Comparison of ENCODE assay signal across 21 cellular contexts in genomic region chr5:132576123-132576522, GRCh38. TPM values are rescaled to one million over a fixed set of nuclear protein-coding genes. Genes with fewer than 3 reads are reported as not detected.
A peak's percentile ranks its signal among the peaks of the same experiment; 100 is the strongest.
DNase-seq lines count a peak whose midpoint lies in the region; ATAC-seq lines count a peak whose summit lies in the region.
"Had no signal": no experiment of that assay in that cellular context is flagged by ENCODE, and none has a peak within 500 bp of the region (broad histone marks: within the 10 kb centered on the region; RNA-seq: fewer than 3 reads in every experiment).

No MANE protein-coding gene starts in this region.

- H3K4me1 Mint-ChIP-seq in activated CD4-positive, alpha-beta memory T cell treated with anti-CD3 and anti-CD28 coated beads for 36 hours (ENCODE audit: low read depth) = peaks cover 34% of the 10 kb centered on the region
- peaks cover 2% of the 10 kb centered on the region for H3K4me1 Mint-ChIP-seq in activated CD4-positive, alpha-beta memory T cell treated with anti-CD3 and anti-CD28 coated beads, Interleukin-2, amount 10 ng/mL, durations not matched to agents 7 days and 5 days
- H3K4me1 Mint-ChIP-seq in stimulated activated naive CD8-positive, alpha-beta T cell treated with anti-CD3 and anti-CD28 coated beads, Interleukin-15, amount 100 ng/mL, for 72 hours = peaks cover 4% of the 10 kb centered on the region
- peaks cover 10% of the 10 kb centered on the region for H3K4me1 Mint-ChIP-seq in activated naive CD8-positive, alpha-beta T cell (ENCODE audit: low read depth)

- peak; percentile 43 for ATAC-seq in stimulated activated naive CD8-positive, alpha-beta T cell treated with anti-CD3 and anti-CD28 coated beads, Interleukin-15, Interleukin-2, amounts not matched to agents 100 U/mL and 50 U/mL, for 24 hours
- no peak for ATAC-seq in stimulated activated naive CD8-positive, alpha-beta T cell treated with anti-CD3 and anti-CD28 coated beads, Interleukin-15, amount 100 ng/mL, for 72 hours

- peak overlapping the region; percentile 9 for H3K27ac Mint-ChIP-seq in activated CD4-positive, alpha-beta memory T cell treated with anti-CD3 and anti-CD28 coated beads for 36 hours
- H3K27ac Mint-ChIP-seq in activated CD4-positive, alpha-beta memory T cell treated with anti-CD3 and anti-CD28 coated beads, Interleukin-2, amount 10 ng/mL, durations not matched to agents 7 days and 5 days = no peak overlapping the region
- no peak overlapping the region for H3K27ac Mint-ChIP-seq in stimulated activated naive CD8-positive, alpha-beta T cell treated with anti-CD3 and anti-CD28 coated beads, Interleukin-15, amount 100 ng/mL, for 72 hours
- H3K27ac Mint-ChIP-seq in activated naive CD8-positive, alpha-beta T cell = peak overlapping the region; percentile 12

- H3K9me3 Mint-ChIP-seq in activated CD4-positive, alpha-beta memory T cell treated with anti-CD3 and anti-CD28 coated beads for 36 hours = no peaks in the 10 kb centered on the region
- peaks cover 7% of the 10 kb centered on the region for H3K9me3 Mint-ChIP-seq in activated CD4-positive, alpha-beta memory T cell treated with anti-CD3 and anti-CD28 coated beads, Interleukin-2, amount 10 ng/mL, durations not matched to agents 7 days and 5 days
- peaks cover 0 to 4% of the 10 kb centered on the region in 2 donors for H3K9me3 Mint-ChIP-seq in stimulated activated naive CD8-positive, alpha-beta T cell treated with anti-CD3 and anti-CD28 coated beads, Interleukin-15, amount 100 ng/mL, for 72 hours
- H3K9me3 Mint-ChIP-seq in activated naive CD8-positive, alpha-beta T cell (ENCODE audit: low read depth) = no peaks in the 10 kb centered on the region

- H3K27me3 Mint-ChIP-seq in activated CD4-positive, alpha-beta memory T cell treated with anti-CD3 and anti-CD28 coated beads for 36 hours = no peaks in the 10 kb centered on the region
- H3K27me3 Mint-ChIP-seq in activated CD4-positive, alpha-beta memory T cell treated with anti-CD3 and anti-CD28 coated beads, Interleukin-2, amount 10 ng/mL, durations not matched to agents 7 days and 5 days = no peaks in the 10 kb centered on the region
- H3K27me3 Mint-ChIP-seq in stimulated activated naive CD8-positive, alpha-beta T cell treated with anti-CD3 and anti-CD28 coated beads, Interleukin-15, amount 100 ng/mL, for 72 hours = no peaks in the 10 kb centered on the region
- no peaks in the 10 kb centered on the region for H3K27me3 Mint-ChIP-seq in activated naive CD8-positive, alpha-beta T cell

- CTCF ChIA-PET in activated CD4-positive, alpha-beta memory T cell treated with anti-CD3 and anti-CD28 coated beads for 36 hours (lab: Charles Lee) = interaction anchor here (0.7 to 2.7 kb wide), 2 partner anchors 15 to 50 kb away, joined by 3 to 12 read pairs; no protein-coding TSS in a partner anchor
- CTCF ChIA-PET in activated CD4-positive, alpha-beta memory T cell treated with anti-CD3 and anti-CD28 coated beads, Interleukin-2, amount 10 ng/mL, durations not matched to agents 7 days and 5 days (lab: Charles Lee) = no interaction called here

- peaks cover 50% of the 10 kb centered on the region for H3K36me3 Mint-ChIP-seq in activated CD4-positive, alpha-beta memory T cell treated with anti-CD3 and anti-CD28 coated beads for 36 hours
- peaks cover 71% of the 10 kb centered on the region for H3K36me3 Mint-ChIP-seq in activated CD4-positive, alpha-beta memory T cell treated with anti-CD3 and anti-CD28 coated beads, Interleukin-2, amount 10 ng/mL, durations not matched to agents 7 days and 5 days (ENCODE audit: low read depth)
- H3K36me3 Mint-ChIP-seq in activated naive CD8-positive, alpha-beta T cell = peaks cover 25% of the 10 kb centered on the region

- DNase-seq in activated CD4-positive, alpha-beta memory T cell treated with anti-CD3 and anti-CD28 coated beads for 36 hours = no peak
- no peak for DNase-seq in activated CD4-positive, alpha-beta memory T cell treated with anti-CD3 and anti-CD28 coated beads, Interleukin-2, amount 10 ng/mL, durations not matched to agents 7 days and 5 days
- no peak for DNase-seq in stimulated activated naive CD8-positive, alpha-beta T cell treated with anti-CD3 and anti-CD28 coated beads, Interleukin-15, Interleukin-2, amounts not matched to agents 100 U/mL and 50 U/mL, for 24 hours
- no peak for DNase-seq in stimulated activated naive CD8-positive, alpha-beta T cell treated with anti-CD3 and anti-CD28 coated beads, Interleukin-15, amount 100 ng/mL, for 72 hours
- DNase-seq in activated CD8-positive, alpha-beta memory T cell treated with anti-CD3 and anti-CD28 coated beads for 24 hours = no peak
- DNase-seq in NCI-H1092 treated with DMSO at 0.1 percent for 48 hours (lab: John Stamatoyannopoulos, UW) = no peak
- DNase-seq: KG1, MM.1S, NCI-H1417, NCI-H187, NCI-H2081 treated with DMSO at 0.1 percent for 48 hours, NCI-H2171, NCI-H226, NCI-H510A, NCI-H69, Right ventricle myocardium superior, RPMI8226 had no signal

- intact Hi-C loops in activated CD4-positive, alpha-beta memory T cell treated with anti-CD3 and anti-CD28 coated beads for 36 hours (cut with micrococcal nuclease) = loop anchor here (5.0 kb wide), 2 partner anchors 49 to 61 kb away; no protein-coding TSS in a partner anchor

- POLR2A ChIA-PET in activated CD4-positive, alpha-beta memory T cell treated with anti-CD3 and anti-CD28 coated beads for 36 hours (lab: Charles Lee) = no interaction called here
- POLR2A ChIA-PET in activated CD4-positive, alpha-beta memory T cell treated with anti-CD3 and anti-CD28 coated beads, Interleukin-2, amount 10 ng/mL, durations not matched to agents 7 days and 5 days (lab: Charles Lee) = no interaction called here

- H3K4me3 Mint-ChIP-seq in activated CD4-positive, alpha-beta memory T cell treated with anti-CD3 and anti-CD28 coated beads for 36 hours = no peak overlapping the region
- H3K4me3 Mint-ChIP-seq in activated CD4-positive, alpha-beta memory T cell treated with anti-CD3 and anti-CD28 coated beads, Interleukin-2, amount 10 ng/mL, durations not matched to agents 7 days and 5 days = no peak overlapping the region
- H3K4me3 Mint-ChIP-seq in stimulated activated naive CD8-positive, alpha-beta T cell treated with anti-CD3 and anti-CD28 coated beads, Interleukin-15, amount 100 ng/mL, for 72 hours = no peak overlapping the region
- H3K4me3 Mint-ChIP-seq in activated naive CD8-positive, alpha-beta T cell = no peak overlapping the region

RNA-seq across cellular contexts. Expression of gene RAD50, which starts 19.3 kb away (rescaled TPM):
- 10 to 100 TPM; 44.6 to 47.6 TPM for total RNA-seq in activated CD4-positive, alpha-beta memory T cell treated with anti-CD3 and anti-CD28 coated beads for 36 hours
- 10 to 100 TPM; 35.6 to 38.9 TPM for total RNA-seq in activated CD4-positive, alpha-beta memory T cell treated with anti-CD3 and anti-CD28 coated beads, Interleukin-2, amount 10 ng/mL, durations not matched to agents 7 days and 5 days

RNA-seq across cellular contexts. Expression of gene IL5, which starts 32.8 kb away (rescaled TPM):
- total RNA-seq in activated CD4-positive, alpha-beta memory T cell treated with anti-CD3 and anti-CD28 coated beads for 36 hours = 1 to 10 TPM; 4.1 to 5.0 TPM
- 1 to 10 TPM; 2.6 to 3.3 TPM for total RNA-seq in activated CD4-positive, alpha-beta memory T cell treated with anti-CD3 and anti-CD28 coated beads, Interleukin-2, amount 10 ng/mL, durations not matched to agents 7 days and 5 days
- total RNA-seq: A172, H1, IMR-90, Right ventricle myocardium superior had no signal

Comparison
In these comparisons a context has a peak if more than half of its experiments do, and no peak if none do; other contexts are left out.
1. H3K27ac Mint-ChIP-seq: peak in activated CD4-positive, alpha-beta memory T cell treated with anti-CD3 and anti-CD28 coated beads for 36 hours (single experiment) and activated naive CD8-positive, alpha-beta T cell (single experiment); none in activated CD4-positive, alpha-beta memory T cell treated with anti-CD3 and anti-CD28 coated beads, Interleukin-2, amount 10 ng/mL, durations not matched to agents 7 days and 5 days (single experiment) and stimulated activated naive CD8-positive, alpha-beta T cell treated with anti-CD3 and anti-CD28 coated beads, Interleukin-15, amount 100 ng/mL, for 72 hours (0 of 2).